8 cellular contexts compared by ENCODE assay signal in the genomic region with DNA sequence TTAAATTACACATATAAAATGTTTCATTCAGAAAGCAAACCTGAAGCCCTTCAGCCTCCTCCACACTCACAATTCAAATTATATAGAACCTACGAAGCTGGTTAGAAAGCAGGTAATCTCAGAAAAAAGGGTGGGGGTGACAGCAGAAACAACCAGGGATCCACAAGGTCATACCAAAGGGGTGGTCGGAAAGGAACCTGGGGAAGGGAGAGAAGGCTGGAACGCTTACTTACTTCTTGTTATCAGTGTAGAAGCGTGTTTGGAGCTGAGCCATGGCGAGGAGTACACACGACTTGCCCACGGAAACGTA. TPM values are rescaled to one million over a fixed set of nuclear protein-coding genes. Genes with fewer than 3 reads are reported as not detected.
DNase-seq lines count a peak whose midpoint lies in the region; ATAC-seq, FAIRE-seq and TF ChIP-seq lines count a peak whose summit lies in the region.

No MANE protein-coding gene starts in this region.

- FAIRE-seq in astrocyte (lab: Jason Lieb, UNC), result no peak

- peak overlapping the region; percentile 78 for H3K9ac ChIP-seq in DND-41 (ENCODE audit: low read depth, low read length)
- peak overlapping the region; percentile 99 for H3K9ac ChIP-seq in astrocyte (ENCODE audit: low read length)

- no peaks in the 10 kb centered on the region for H3K27me3 ChIP-seq in DND-41 (ENCODE audit: insufficient read depth, low read length, poor library complexity)
- H3K27me3 ChIP-seq in astrocyte (ENCODE audit: insufficient read depth, low read length), result no peaks in the 10 kb centered on the region

- H3K4me3 Mint-ChIP-seq in astrocyte (ENCODE audit: unreplicated experiment), result peak overlapping the region; percentile 99

- no peaks in the 10 kb centered on the region for H3K9me3 Mint-ChIP-seq in astrocyte (ENCODE audit: unreplicated experiment)

- H2AFZ ChIP-seq in DND-41 (ENCODE audit: low read depth, low read length), result peak overlapping the region; percentile 70
- H2AFZ ChIP-seq in astrocyte (ENCODE audit: low read depth, low read length), result peak overlapping the region; percentile 95

- TF ChIP-seq POLR2A in lower leg skin (IDR thresholded peaks at IDR 0.05), result no peak

- no peaks in the 10 kb centered on the region for H3K9me3 ChIP-seq in DND-41 (ENCODE audit: insufficient read depth, low read length, severe bottlenecking)
- H3K9me3 ChIP-seq in astrocyte (ENCODE audit: insufficient read depth, low read depth, low read length), result no peaks in the 10 kb centered on the region

- H3K79me2 ChIP-seq in DND-41 (ENCODE audit: insufficient read depth, low read length) (peaks cover 54% of the 10 kb centered on the region), astrocyte (ENCODE audit: insufficient read depth, low read length) (peaks cover 46% of the 10 kb centered on the region)

- WGBS in lower leg skin, 2 donors, result 0% methylated on average over 8 of the region's 8 CpGs

- peaks cover 2% of the 10 kb centered on the region for H3K36me3 Mint-ChIP-seq in astrocyte (ENCODE audit: low read depth, unreplicated experiment)

- peaks cover 3% of the 10 kb centered on the region; the same call in 1 of the 2 replicates for H4K20me1 ChIP-seq in DND-41 (ENCODE audit: insufficient read depth, low read length)
- H4K20me1 ChIP-seq in astrocyte (ENCODE audit: insufficient read depth, low read length), result peaks cover 3% of the 10 kb centered on the region

- peaks cover 8% of the 10 kb centered on the region for H3K4me1 Mint-ChIP-seq in astrocyte (ENCODE audit: low read depth, unreplicated experiment)

- intact Hi-C loops in lower leg skin (cut with DNase I; ENCODE audit: low total_unique reads), result no loop called here

- TF ChIP-seq CTCF in DND-41 (IDR thresholded peaks at IDR 0.05; ENCODE audit: borderline replicate concordance, extremely low read depth, low read length, poor library complexity, severe bottlenecking) (no peak), astrocyte (IDR thresholded peaks at IDR 0.05; ENCODE audit: insufficient read depth, low read depth, low read length) (no peak), lower leg skin (IDR thresholded peaks at IDR 0.05) (no peak)

- peak; percentile 20; the same call in 2 of the 3 replicates for ATAC-seq in DND-41 (ENCODE audit: insufficient read depth, low read depth)
- ATAC-seq in HG02938 (IDR thresholded peaks at IDR 0.05; ENCODE audit: unreplicated experiment), result peak; percentile 2
- ATAC-seq in GM21825 (IDR thresholded peaks at IDR 0.05; ENCODE audit: unreplicated experiment), result no peak

- peak overlapping the region; percentile 68 to 83 for H3K4me3 ChIP-seq in DND-41 (ENCODE audit: low read depth in 1 of 2, low read length in 2 of 2)
- H3K4me3 ChIP-seq in astrocyte (ENCODE audit: insufficient read depth, low read depth, low read length), result peak overlapping the region; percentile 100
- peak overlapping the region; percentile 66 for H3K4me3 ChIP-seq in lower leg skin (ENCODE audit: low read depth, poor library complexity, severe bottlenecking)

- H3K4me2 ChIP-seq in DND-41 (ENCODE audit: insufficient read depth, low read length), result peak overlapping the region; percentile 76
- peak overlapping the region; percentile 93 for H3K4me2 ChIP-seq in astrocyte (ENCODE audit: low read length)

- peaks cover 4% of the 10 kb centered on the region; the same call in 1 of the 2 replicates for H3K36me3 ChIP-seq in DND-41 (ENCODE audit: insufficient read depth, low read length)
- H3K36me3 ChIP-seq in astrocyte (ENCODE audit: insufficient read depth, low read length), result no peaks in the 10 kb centered on the region

- peaks cover 36% of the 10 kb centered on the region for H3K4me1 ChIP-seq in DND-41 (ENCODE audit: insufficient read depth, low read length)
- no peaks in the 10 kb centered on the region for H3K4me1 ChIP-seq in astrocyte (ENCODE audit: insufficient read depth, low read length)

- no peak for DNase-seq in DND-41
- no peak for DNase-seq in astrocyte (ENCODE audit: low read depth)
- no peak for DNase-seq in lower leg skin (ENCODE audit: low spot score in 2 of 2)
- peak; percentile 45 for DNase-seq in ureter (ENCODE audit: low spot score)
- no peak for DNase-seq in activated CD4-positive, CD25-positive, alpha-beta regulatory T cell (lab: John Stamatoyannopoulos, UW)
- no peak for DNase-seq in NCI-H2107 (lab: John Stamatoyannopoulos, UW)

- H3K27ac Mint-ChIP-seq in astrocyte (ENCODE audit: unreplicated experiment), result peak overlapping the region; percentile 83

- H3K27ac ChIP-seq in DND-41 (ENCODE audit: low read length), result peak overlapping the region; percentile 98
- H3K27ac ChIP-seq in astrocyte (ENCODE audit: low read depth, low read length), result peak overlapping the region; percentile 95

- H3K27me3 Mint-ChIP-seq in astrocyte (ENCODE audit: low read depth, unreplicated experiment), result no peaks in the 10 kb centered on the region

RNA-seq across cellular contexts. Expression of a gene that starts 0.3 kb away (rescaled TPM):
- total RNA-seq in astrocyte (53.5 and 60.6 TPM in 2 replicates), lower leg skin (10 to 100 TPM in 1 of 4 donors, 1 to 10 TPM in 3; 6.2 to 18.7 (median 7.6) TPM), ureter (58.8 TPM)

RNA-seq across cellular contexts. Expression of a gene that starts 0.9 kb away (rescaled TPM):
- total RNA-seq in astrocyte (3.6 and 5.3 TPM in 2 replicates), lower leg skin (10 to 100 TPM in 2 of 4 donors, 1 to 10 TPM in 2; 9.1 to 12.1 (median 10.2) TPM), ureter (20.6 TPM)

RNA-seq across cellular contexts. Expression of a gene that starts 39.6 kb away (rescaled TPM):
- 2.7 and 4.9 TPM in 2 replicates for total RNA-seq in astrocyte
- 1 to 10 TPM in 2 of 4 donors, under 1 TPM in 2; 0.72 to 3.0 (median 1.4) TPM for total RNA-seq in lower leg skin
- total RNA-seq in ureter, result 35.9 TPM
